22 cellular contexts compared by ENCODE assay signal in the genomic region with DNA sequence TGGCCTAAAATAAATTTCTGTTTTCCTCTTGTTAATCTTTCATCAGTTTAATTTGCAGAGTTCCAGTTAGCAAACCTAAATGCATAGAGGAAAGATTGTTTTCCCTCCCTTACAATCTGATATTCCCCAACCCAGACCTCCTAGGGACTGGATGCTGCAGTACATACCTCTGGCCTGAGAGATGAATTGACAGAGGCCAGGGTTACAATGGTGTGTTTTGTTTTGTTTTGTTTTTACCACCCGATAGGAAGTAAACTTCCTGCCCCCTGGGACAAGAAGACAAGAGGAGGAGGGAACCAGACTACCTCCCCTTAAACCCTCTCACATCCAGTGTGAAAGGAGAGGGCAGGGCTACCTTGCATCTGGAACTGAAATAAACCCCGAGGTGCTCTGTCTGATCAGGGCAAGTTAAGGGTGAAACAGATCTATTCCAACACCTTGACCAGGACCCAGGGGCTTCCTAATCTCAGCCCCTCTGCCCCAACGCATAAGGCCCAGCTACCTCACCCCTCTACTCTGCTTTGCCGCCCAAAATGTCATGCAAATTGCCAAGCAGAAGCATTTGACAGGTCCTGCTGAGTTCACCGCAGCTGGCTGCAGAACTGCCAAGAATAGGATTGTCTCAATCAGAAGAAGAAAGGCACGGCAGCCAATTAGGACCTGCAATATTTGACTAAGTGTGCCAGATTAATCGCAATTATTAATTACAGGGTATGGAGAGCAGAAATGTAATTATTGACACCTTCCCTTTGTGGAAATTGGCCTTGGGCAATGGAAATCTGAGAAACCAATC.
DNase-seq lines count a peak whose midpoint lies in the region; ATAC-seq, FAIRE-seq and TF ChIP-seq lines count a peak whose summit lies in the region.
"Had no signal": no experiment of that assay in that cellular context is flagged by ENCODE, and none has a peak within 500 bp of the region (broad histone marks: within the 10 kb centered on the region; RNA-seq: fewer than 3 reads in every experiment).

No MANE protein-coding gene starts in this region.

- TF ChIP-seq POLR2A in GM12878 (IDR thresholded peaks at IDR 0.05; ENCODE audit: low read depth, low read length): no peak
- no peak for TF ChIP-seq POLR2A in ovary (IDR thresholded peaks at IDR 0.05)

- no peak overlapping the region for H3K27ac ChIP-seq in BLaER1 treated with 17β-estradiol and CSF1 and Interleukin-3, amounts not matched to agents 10 nM and 100 nM
- H3K27ac ChIP-seq in GM12878 (ENCODE audit: control insufficient read depth, insufficient read depth) (no peak overlapping the region), ovary (no peak overlapping the region), OCI-LY7 (ENCODE audit: low read depth, low read length, poor library complexity, severe bottlenecking) (no peak overlapping the region)
- H3K27ac ChIP-seq: GM23248, KMS-11 had no signal

- no peak overlapping the region for H2AFZ ChIP-seq in GM12878 (ENCODE audit: control insufficient read depth, low read depth, low read length)
- H2AFZ ChIP-seq in OCI-LY7 (ENCODE audit: low read length): no peak overlapping the region
- H2AFZ ChIP-seq: GM23248 had no signal

- SMC1A ChIA-PET in GM12878 (lab: Charles Lee; ENCODE audit: uncharacterized antibody, unreplicated experiment): interaction anchor here (0.8 kb wide), 1 partner anchor 146 kb away, joined by 3 read pairs; no protein-coding TSS in a partner anchor

- RAD21 ChIA-PET in GM12878 (lab: Charles Lee; ENCODE audit: unreplicated experiment): no interaction called here

- BruUV-seq in GM12878 (replicated peaks; lab: Mats Ljungman, UMichigan) (no TSS peak), OCI-LY7 (replicated peaks; lab: Mats Ljungman, UMichigan) (no TSS peak)

- peak overlapping the region in 6 of 11 experiments; percentile 26 to 42 (median 32); a peak in 11 of 22 replicates for H3K4me2 ChIP-seq in BLaER1 treated with 17β-estradiol and CSF1 and Interleukin-3, amounts not matched to agents 10 nM and 100 nM
- H3K4me2 ChIP-seq in GM12878 (ENCODE audit: control insufficient read depth, insufficient read depth) (no peak overlapping the region), OCI-LY7 (ENCODE audit: low read length) (no peak overlapping the region)
- H3K4me2 ChIP-seq: KMS-11, SK-N-SH had no signal

- no peak overlapping the region for H3K9ac ChIP-seq in BLaER1 treated with 17β-estradiol and CSF1 and Interleukin-3, amounts not matched to agents 10 nM and 100 nM
- no peak overlapping the region for H3K9ac ChIP-seq in GM12878 (ENCODE audit: control insufficient read depth, insufficient read depth, low read length)
- H3K9ac ChIP-seq: GM23248, KMS-11, SK-N-SH had no signal

- H3K36me3 ChIP-seq in BLaER1 treated with 17β-estradiol and CSF1 and Interleukin-3, amounts not matched to agents 10 nM and 100 nM: no peaks in the 10 kb centered on the region
- H3K36me3 ChIP-seq in GM12878 (ENCODE audit: control insufficient read depth in 2 of 2, insufficient read depth in 2 of 2, low read length in 1 of 2): no peaks in the 10 kb centered on the region
- H3K36me3 ChIP-seq in ovary: no peaks in the 10 kb centered on the region
- H3K36me3 ChIP-seq in OCI-LY7 (ENCODE audit: insufficient read depth, low read length): no peaks in the 10 kb centered on the region
- H3K36me3 ChIP-seq: HAP-1 had no signal

- H3K4me3 ChIP-seq in BLaER1 treated with 17β-estradiol and CSF1 and Interleukin-3, amounts not matched to agents 10 nM and 100 nM: no peak overlapping the region
- H3K4me3 ChIP-seq in GM12878 (no peak overlapping the region), ovary (no peak overlapping the region), OCI-LY7 (ENCODE audit: low read depth, low read length, poor library complexity, severe bottlenecking) (no peak overlapping the region)
- H3K4me3 ChIP-seq: GM23248, HAP-1 had no signal

- no peaks in the 10 kb centered on the region for H4K20me1 ChIP-seq in BLaER1 treated with 17β-estradiol and CSF1 and Interleukin-3, amounts not matched to agents 10 nM and 100 nM
- H4K20me1 ChIP-seq in GM12878 (ENCODE audit: control insufficient read depth, insufficient read depth) (no peaks in the 10 kb centered on the region), OCI-LY7 (ENCODE audit: insufficient read depth, low read length) (no peaks in the 10 kb centered on the region)

- no peak for TF ChIP-seq CTCF in GM12878 (IDR thresholded peaks at IDR 0.05 in 2 of 3, conservative IDR thresholded peaks at IDR 0.05 in 1 of 3; ENCODE audit: control insufficient read depth in 2 of 3, extremely low read depth in 1 of 3, insufficient read depth in 1 of 3, low read depth in 3 of 3, low read length in 3 of 3)
- no peak for TF ChIP-seq CTCF in ovary (IDR thresholded peaks at IDR 0.05)
- TF ChIP-seq CTCF in OCI-LY7 (conservative IDR thresholded peaks at IDR 0.05; ENCODE audit: low read length): no peak

- ATAC-seq in GM12878: peak; percentile 56
- ATAC-seq: T-helper 17 cell had no signal

- H3K9me2 ChIP-seq in OCI-LY7 (ENCODE audit: insufficient read depth, low read length): no peaks in the 10 kb centered on the region
- H3K9me2 ChIP-seq: SK-N-SH had no signal

- TF ChIP-seq EP300 in GM12878 (IDR thresholded peaks at IDR 0.05; ENCODE audit: borderline replicate concordance in 1 of 2, control insufficient read depth in 1 of 2, low read depth in 2 of 2, low read length in 2 of 2): no peak
- TF ChIP-seq EP300 in ovary (IDR thresholded peaks at IDR 0.05): no peak

- DNase-seq in ELF-1 (ENCODE audit: low read depth, low spot score): peak; percentile 3
- DNase-seq in NCI-H69 (lab: John Stamatoyannopoulos, UW): peak; percentile 46
- no peak for DNase-seq in GM12878 (ENCODE audit: low read depth, low spot score)
- no peak for DNase-seq in ovary
- DNase-seq in cardiac septum (ENCODE audit: low spot score): no peak
- DNase-seq in HT-29 (ENCODE audit: low spot score): no peak
- DNase-seq in OCI-LY7 (ENCODE audit: low spot score): no peak
- DNase-seq: Calu3; CD8-positive, alpha-beta memory T cell; DMS153; DND-41; GM23248; NCI-H1092; NCI-H1694 treated with DMSO at 0.1 percent for 48 hours; NCI-H2081; SIG-M5; SK-N-SH; T-helper 17 cell had no signal

- intact Hi-C loops in GM12878 (cut with micrococcal nuclease; ENCODE audit: unreplicated experiment): no loop called here
- intact Hi-C loops in ovary (cut with DNase I): no loop called here
- intact Hi-C loops in cardiac septum (cut with DNase I): no loop called here
- intact Hi-C loops in OCI-LY7 (cut with micrococcal nuclease; ENCODE audit: unreplicated experiment): no loop called here

- H3K79me2 ChIP-seq in GM12878 (ENCODE audit: control insufficient read depth, insufficient read depth, low read length) (no peaks in the 10 kb centered on the region), OCI-LY7 (ENCODE audit: insufficient read depth, low read depth, low read length) (no peaks in the 10 kb centered on the region)

- POLR2A ChIA-PET in GM12878 (lab: Charles Lee) (no interaction called here), OCI-LY7 (lab: Charles Lee) (no interaction called here)

- no peaks in the 10 kb centered on the region for H3K9me3 ChIP-seq in BLaER1 treated with 17β-estradiol and CSF1 and Interleukin-3, amounts not matched to agents 10 nM and 100 nM (replicated peaks in 1 of 11)
- H3K9me3 ChIP-seq in GM12878 (replicated peaks; ENCODE audit: control insufficient read depth, insufficient read depth, low read length): no peaks in the 10 kb centered on the region
- H3K9me3 ChIP-seq in ovary: no peaks in the 10 kb centered on the region
- H3K9me3 ChIP-seq in OCI-LY7 (ENCODE audit: low read length): no peaks in the 10 kb centered on the region
- H3K9me3 ChIP-seq: HAP-1, SK-N-SH had no signal

- WGBS in GM12878 (ENCODE audit: insufficient coverage, insufficient replicate concordance, low lambda C conversion rate, missing lambda C conversion rate): 13% methylated on average over 7 of the region's 7 CpGs
- WGBS in ovary, 3 donors: 51 to 56% (median 54%) methylated on average over 7 of the region's 7 CpGs

- no peaks in the 10 kb centered on the region for H3K27me3 ChIP-seq in BLaER1 treated with 17β-estradiol and CSF1 and Interleukin-3, amounts not matched to agents 10 nM and 100 nM
- H3K27me3 ChIP-seq in GM12878 (replicated peaks in 1 of 2; ENCODE audit: control insufficient read depth in 2 of 2, insufficient read depth in 2 of 2, low read length in 1 of 2) (peaks cover 0 to 2% of the 10 kb centered on the region in 2 experiments; a peak in 1 of 4 replicates), ovary (no peaks in the 10 kb centered on the region)

- CTCF ChIA-PET in GM12878 (lab: Yijun Ruan, JAX): no interaction called here
- CTCF ChIA-PET in OCI-LY7 (lab: Charles Lee; ENCODE audit: unreplicated experiment): no interaction called here

- no peak for TF ChIP-seq RAD21 in GM12878 (IDR thresholded peaks at IDR 0.05; ENCODE audit: insufficient read depth, low read depth, low read length)

- FAIRE-seq in GM12878 (lab: Jason Lieb, UNC): no peak
- FAIRE-seq: RCC 7860 had no signal

- in situ Hi-C loops in GM12878 (cut with MboI): no loop called here

- H3K4me1 ChIP-seq in BLaER1 treated with 17β-estradiol and CSF1 and Interleukin-3, amounts not matched to agents 10 nM and 100 nM: peaks cover 0 to 13% (median 8%) of the 10 kb centered on the region in 10 experiments; a peak in 13 of 20 replicates
- no peaks in the 10 kb centered on the region for H3K4me1 ChIP-seq in GM12878 (ENCODE audit: control insufficient read depth, insufficient read depth, low read length)
- no peaks in the 10 kb centered on the region for H3K4me1 ChIP-seq in ovary (ENCODE audit: insufficient read depth)
- H3K4me1 ChIP-seq in OCI-LY7 (ENCODE audit: insufficient read depth, low read length, poor library complexity, severe bottlenecking): no peaks in the 10 kb centered on the region
- H3K4me1 ChIP-seq: HAP-1 had no signal

TF ChIP-seq in GM12878, 131 proteins besides CTCF, POLR2A, EP300 and RAD21 (continues in another document):
- no peak for TF ChIP-seq TCF3 (IDR thresholded peaks at IDR 0.05; ENCODE audit: borderline replicate concordance, insufficient read depth, low read depth, low read length)
- no peak for TF ChIP-seq BRCA1 (IDR thresholded peaks at IDR 0.05; ENCODE audit: low read depth, low read length)
- TF ChIP-seq SMARCA5 (IDR thresholded peaks at IDR 0.05): no peak

Comparison
In these comparisons a context has a peak if more than half of its experiments do, and no peak if none do; other contexts are left out.
1. H3K4me2 ChIP-seq: peak in BLaER1 treated with 17β-estradiol and CSF1 and Interleukin-3, amounts not matched to agents 10 nM and 100 nM (6 of 11); none in GM12878 (single experiment) and OCI-LY7 (single experiment).
2. DNase-seq: peak in ELF-1 (single experiment) and NCI-H69 (single experiment); none in GM12878 (single experiment), ovary (0 of 5), cardiac septum (single experiment), HT-29 (single experiment) and OCI-LY7 (single experiment).